In the genomic region with DNA sequence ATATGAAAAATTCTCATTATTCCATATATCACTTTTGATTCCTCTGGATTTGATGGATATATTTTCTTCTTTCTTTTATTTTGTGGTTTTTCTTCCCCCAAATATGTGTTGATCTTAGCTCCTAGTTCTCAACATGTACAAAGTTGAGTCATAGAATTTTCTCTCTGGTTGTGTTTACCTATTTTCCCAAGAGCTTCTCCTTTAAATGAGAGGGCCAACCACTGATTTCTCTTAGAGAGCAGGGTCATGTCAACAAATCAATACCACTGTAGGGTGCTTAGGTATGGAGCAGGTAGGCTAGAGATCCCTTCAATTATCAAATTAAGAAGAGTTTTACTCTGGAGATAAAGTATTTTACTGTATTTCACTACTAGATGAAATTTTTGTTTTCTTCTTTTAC, we compare ENCODE assay signal across 18 cellular contexts.
"Had no signal": no experiment of that assay in that cellular context is flagged by ENCODE, and none has a peak within 500 bp of the region (broad histone marks: within the 10 kb centered on the region; RNA-seq: fewer than 3 reads in every experiment).

No MANE protein-coding gene starts in this region.

- ATAC-seq: activated CD8-positive, alpha-beta T cell treated with anti-CD3 and anti-CD28 coated beads, Interleukin-2, amount 10 ng/mL, durations not matched to agents 7 days and 5 days; stimulated activated naive CD8-positive, alpha-beta T cell treated with anti-CD3 and anti-CD28 coated beads, Interleukin-15, amount 100 ng/mL, for 72 hours; T-cell had no signal

- H3K27me3 ChIP-seq: ascending aorta, neutrophil, tibial artery had no signal

- H3K9me3 ChIP-seq: ascending aorta, neutrophil, tibial artery had no signal

- H3K4me1 ChIP-seq: ascending aorta, parathyroid adenoma, tibial artery had no signal

- H3K27ac ChIP-seq: ascending aorta, neutrophil, parathyroid adenoma, tibial artery, WERI-Rb-1 had no signal

- DNase-seq: activated CD4-positive, alpha-beta T cell treated with anti-CD3 and anti-CD28 coated beads, Interleukin-2, amount 50 U/mL, for 1 hour; activated CD4-positive, CD25-positive, alpha-beta regulatory T cell treated with anti-CD3 and anti-CD28 coated beads, Interleukin-2, amount 50 U/mL, for 72 hours; activated CD8-positive, alpha-beta T cell treated with anti-CD3 and anti-CD28 coated beads, Interleukin-2, amount 10 ng/mL, durations not matched to agents 7 days and 5 days; activated gamma-delta T cell; dermis blood vessel endothelial cell; effector memory CD4-positive, alpha-beta T cell; foreskin melanocyte; glutamatergic neuron; hypothalamus; retina; stimulated activated CD4-positive, alpha-beta T cell treated with anti-CD3 and anti-CD28 coated beads, Interleukin-12 subunit alpha, Interleukin-12 subunit beta, amount 100 ng/mL, for 4 hours; stimulated activated naive CD8-positive, alpha-beta T cell treated with anti-CD3 and anti-CD28 coated beads, Interleukin-15, amount 100 ng/mL, for 72 hours; T-cell; tibial artery; WERI-Rb-1 had no signal

- H3K36me3 ChIP-seq: ascending aorta, neutrophil, tibial artery, WERI-Rb-1 had no signal

- H3K4me3 ChIP-seq: ascending aorta, tibial artery had no signal
